Comparison of ENCODE assay signal across 19 cellular contexts in the genomic region with DNA sequence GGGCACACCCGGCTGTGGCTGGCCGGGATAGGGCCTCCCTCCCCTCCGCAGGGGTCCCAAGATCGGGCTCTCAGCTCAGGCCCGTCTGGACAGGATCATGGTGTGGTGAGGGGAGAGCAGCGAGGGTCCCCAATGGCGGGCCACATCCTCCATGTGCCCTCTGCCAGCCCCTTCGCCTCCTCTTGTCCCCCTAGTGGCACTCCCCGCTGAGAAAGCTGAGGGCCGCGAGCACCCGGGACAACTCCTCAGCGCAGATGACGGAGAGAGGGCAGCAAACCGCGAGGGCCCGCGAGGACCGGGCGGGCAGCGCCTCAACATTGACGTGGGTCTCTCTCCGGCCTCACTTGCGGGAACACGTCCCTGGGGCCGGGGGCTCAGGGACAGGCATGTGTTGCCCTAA. TPM values are rescaled to one million over a fixed set of nuclear protein-coding genes. Genes with fewer than 3 reads are reported as not detected.
A peak's percentile ranks its signal among the peaks of the same experiment; 100 is the strongest.
DNase-seq lines count a peak whose midpoint lies in the region; ATAC-seq, FAIRE-seq and TF ChIP-seq lines count a peak whose summit lies in the region.
"Had no signal": no experiment of that assay in that cellular context is flagged by ENCODE, and none has a peak within 500 bp of the region (broad histone marks: within the 10 kb centered on the region; RNA-seq: fewer than 3 reads in every experiment).

No MANE protein-coding gene starts in this region.

- ATAC-seq in SK-N-SH treated with all-trans-retinoic acid at 6 μM for 48 hours = no peak
- no peak for ATAC-seq in lower lobe of right lung
- ATAC-seq in GM19328 (IDR thresholded peaks at IDR 0.05; ENCODE audit: unreplicated experiment) = no peak
- ATAC-seq: GM12878 had no signal

- no peak overlapping the region for H3K4me3 Mint-ChIP-seq in activated T-helper 2 cell treated with anti-CD3 and anti-CD28 coated beads, Interferon-gamma antibody, Interleukin-2, Interleukin-4, amounts not matched to agents 10 μg/mL and 5 μg/mL and 100 μg/mL, durations not matched to agents 14 hours and 24 hours and 36 hours (ENCODE audit: low read depth)
- H3K4me3 Mint-ChIP-seq: CD4-positive, alpha-beta T cell; IgD-negative memory B cell had no signal

- no peak overlapping the region for H3K4me2 ChIP-seq in SK-N-SH
- H3K4me2 ChIP-seq: BLaER1 treated with 17β-estradiol and CSF1 and Interleukin-3, amounts not matched to agents 10 nM and 100 nM had no signal

- peaks cover 16% of the 10 kb centered on the region for H3K36me3 Mint-ChIP-seq in activated T-helper 2 cell treated with anti-CD3 and anti-CD28 coated beads, Interferon-gamma antibody, Interleukin-2, Interleukin-4, amounts not matched to agents 10 μg/mL and 5 μg/mL and 100 μg/mL, durations not matched to agents 14 hours and 24 hours and 36 hours (ENCODE audit: low read depth)

- CTCF ChIA-PET in SK-N-SH (lab: Yijun Ruan, JAX) = interaction anchor here (1.1 to 2.8 kb wide), 2 partner anchors 26 to 134 kb away, joined by 3 to 13 read pairs; no protein-coding TSS in a partner anchor

- TF ChIP-seq CTCF in SK-N-SH (IDR thresholded peaks at IDR 0.05) = no peak
- no peak for TF ChIP-seq CTCF in left ventricle myocardium inferior (IDR thresholded peaks at IDR 0.05; ENCODE audit: borderline replicate concordance)
- no peak for TF ChIP-seq CTCF in lower lobe of right lung (IDR thresholded peaks at IDR 0.05)
- no peak for TF ChIP-seq CTCF in tibial artery (IDR thresholded peaks at IDR 0.05)

- no peak for TF ChIP-seq EP300 in SK-N-SH (IDR thresholded peaks at IDR 0.05; ENCODE audit: borderline replicate concordance in 1 of 2, low read depth in 1 of 2, low read length in 1 of 2)

- no peak for TF ChIP-seq POLR2A in GM12892 (IDR thresholded peaks at IDR 0.05; ENCODE audit: low read depth, low read length)

- H3F3A ChIP-seq in SK-N-SH (replicated peaks; ENCODE audit: insufficient read depth) = no peaks in the 10 kb centered on the region

- H3K4me3 ChIP-seq in SK-N-SH (ENCODE audit: low read depth in 2 of 2, low read length in 1 of 2) (no peak overlapping the region), left ventricle myocardium inferior (no peak overlapping the region), lower lobe of right lung (no peak overlapping the region), tibial artery (no peak overlapping the region)
- H3K4me3 ChIP-seq: BLaER1 treated with 17β-estradiol and CSF1 and Interleukin-3, amounts not matched to agents 10 nM and 100 nM; GM12878 had no signal

- TF ChIP-seq RAD21 in SK-N-SH (IDR thresholded peaks at IDR 0.05; ENCODE audit: low read length) = no peak

- H3K4me1 Mint-ChIP-seq in activated T-helper 2 cell treated with anti-CD3 and anti-CD28 coated beads, Interferon-gamma antibody, Interleukin-2, Interleukin-4, amounts not matched to agents 10 μg/mL and 5 μg/mL and 100 μg/mL, durations not matched to agents 14 hours and 24 hours and 36 hours (ENCODE audit: low read depth) = no peaks in the 10 kb centered on the region

- no peaks in the 10 kb centered on the region for H3K27me3 ChIP-seq in SK-N-SH (ENCODE audit: insufficient read depth)
- no peaks in the 10 kb centered on the region for H3K27me3 ChIP-seq in left ventricle myocardium inferior (ENCODE audit: low read depth)
- H3K27me3 ChIP-seq in lower lobe of right lung (ENCODE audit: low read depth) = peaks cover 14% of the 10 kb centered on the region
- peaks cover 0 to 57% of the 10 kb centered on the region in 2 donors for H3K27me3 ChIP-seq in tibial artery

- H3K9me2 ChIP-seq in SK-N-SH = no peaks in the 10 kb centered on the region

- H3K27ac Mint-ChIP-seq in activated T-helper 2 cell treated with anti-CD3 and anti-CD28 coated beads, Interferon-gamma antibody, Interleukin-2, Interleukin-4, amounts not matched to agents 10 μg/mL and 5 μg/mL and 100 μg/mL, durations not matched to agents 14 hours and 24 hours and 36 hours = no peak overlapping the region
- H3K27ac Mint-ChIP-seq: CD4-positive, alpha-beta T cell; IgD-negative memory B cell had no signal

- 83% methylated on average over 12 of the region's 26 CpGs for WGBS in SK-N-SH (ENCODE audit: low lambda C conversion rate)

- H3K27ac ChIP-seq in SK-N-SH (ENCODE audit: low read depth in 2 of 2, low read length in 1 of 2) (no peak overlapping the region), left ventricle myocardium inferior (replicated peaks) (no peak overlapping the region), lower lobe of right lung (no peak overlapping the region), tibial artery (no peak overlapping the region)
- H3K27ac ChIP-seq: 22Rv1; BLaER1 treated with 17β-estradiol and CSF1 and Interleukin-3, amounts not matched to agents 10 nM and 100 nM had no signal

- POLR2A ChIA-PET in SK-N-SH (lab: Yijun Ruan, JAX) = no interaction called here

- no peaks in the 10 kb centered on the region for H3K27me3 Mint-ChIP-seq in activated T-helper 2 cell treated with anti-CD3 and anti-CD28 coated beads, Interferon-gamma antibody, Interleukin-2, Interleukin-4, amounts not matched to agents 10 μg/mL and 5 μg/mL and 100 μg/mL, durations not matched to agents 14 hours and 24 hours and 36 hours (ENCODE audit: low read depth)
- H3K27me3 Mint-ChIP-seq: CD4-positive, alpha-beta T cell had no signal

- DNase-seq in SK-N-SH (peak; percentile 19), GM12892 (ENCODE audit: insufficient read length) (peak; percentile 9), left ventricle myocardium inferior (peak; percentile 8), lower lobe of right lung (peak; percentile 32), tibial artery (no peak)
- DNase-seq in activated T-helper 2 cell treated with anti-CD3 and anti-CD28 coated beads, Interferon-gamma antibody, Interleukin-2, Interleukin-4, amounts not matched to agents 10 μg/mL and 5 μg/mL and 100 μg/mL, durations not matched to agents 14 hours and 24 hours and 36 hours (ENCODE audit: low spot score) = no peak
- DNase-seq: AML-193, Calu3, DMS 273 treated with DMSO at 0.1 percent for 48 hours, DMS79 had no signal

- H3K4me1 ChIP-seq in SK-N-SH (ENCODE audit: control insufficient read depth in 1 of 2, insufficient read depth in 2 of 2, low read depth in 1 of 2, low read length in 1 of 2) (no peaks in the 10 kb centered on the region; a peak in 1 of 4 replicates), left ventricle myocardium inferior (no peaks in the 10 kb centered on the region), lower lobe of right lung (no peaks in the 10 kb centered on the region), tibial artery (no peaks in the 10 kb centered on the region)

- H3K79me2 ChIP-seq in SK-N-SH (ENCODE audit: insufficient read depth) = no peaks in the 10 kb centered on the region

- no peak overlapping the region for H2AFZ ChIP-seq in SK-N-SH (ENCODE audit: low read depth)

- FAIRE-seq in GM12892 (lab: Jason Lieb, UNC) = no peak
- FAIRE-seq: GM12878, H54 had no signal

- H3K9me3 Mint-ChIP-seq in activated T-helper 2 cell treated with anti-CD3 and anti-CD28 coated beads, Interferon-gamma antibody, Interleukin-2, Interleukin-4, amounts not matched to agents 10 μg/mL and 5 μg/mL and 100 μg/mL, durations not matched to agents 14 hours and 24 hours and 36 hours = no peaks in the 10 kb centered on the region
- H3K9me3 Mint-ChIP-seq: CD4-positive, alpha-beta T cell; IgD-negative memory B cell had no signal

- no peak overlapping the region for H3K9ac ChIP-seq in SK-N-SH
- H3K9ac ChIP-seq: BLaER1 treated with 17β-estradiol and CSF1 and Interleukin-3, amounts not matched to agents 10 nM and 100 nM had no signal

- intact Hi-C loops in left ventricle myocardium inferior (cut with micrococcal nuclease) (no loop called here), lower lobe of right lung (cut with DNase I) (no loop called here), tibial artery (cut with DNase I; ENCODE audit: low total_unique reads) (no loop called here)
- intact Hi-C loops in activated T-helper 2 cell treated with anti-CD3 and anti-CD28 coated beads, Interferon-gamma antibody, Interleukin-2, Interleukin-4, amounts not matched to agents 10 μg/mL and 5 μg/mL and 100 μg/mL, durations not matched to agents 14 hours and 24 hours and 36 hours (cut with micrococcal nuclease) = no loop called here

- H3K36me3 ChIP-seq in SK-N-SH (replicated peaks in 1 of 2; ENCODE audit: control insufficient read depth in 1 of 2, insufficient read depth in 2 of 2, low read length in 1 of 2) = no peaks in the 10 kb centered on the region
- no peaks in the 10 kb centered on the region for H3K36me3 ChIP-seq in left ventricle myocardium inferior
- peaks cover 4% of the 10 kb centered on the region for H3K36me3 ChIP-seq in lower lobe of right lung
- H3K36me3 ChIP-seq in tibial artery = no peaks in the 10 kb centered on the region

- no peaks in the 10 kb centered on the region for H4K20me1 ChIP-seq in SK-N-SH (ENCODE audit: insufficient read depth)

- H3K9me3 ChIP-seq in SK-N-SH = no peaks in the 10 kb centered on the region
- H3K9me3 ChIP-seq in left ventricle myocardium inferior (replicated peaks) = no peaks in the 10 kb centered on the region
- no peaks in the 10 kb centered on the region for H3K9me3 ChIP-seq in lower lobe of right lung
- H3K9me3 ChIP-seq in tibial artery = no peaks in the 10 kb centered on the region

TF ChIP-seq in SK-N-SH treated with all-trans-retinoic acid at 6 μM for 48 hours, 23 proteins besides CTCF, POLR2A, EP300 and RAD21 (continues in another document):
- no peak for TF ChIP-seq TCF4 (CRISPR knock-in tag; IDR thresholded peaks at IDR 0.05; ENCODE audit: borderline replicate concordance)
- TF ChIP-seq ZNF70 (CRISPR knock-in tag; IDR thresholded peaks at IDR 0.05) = no peak
- TF ChIP-seq, protein P1, sequence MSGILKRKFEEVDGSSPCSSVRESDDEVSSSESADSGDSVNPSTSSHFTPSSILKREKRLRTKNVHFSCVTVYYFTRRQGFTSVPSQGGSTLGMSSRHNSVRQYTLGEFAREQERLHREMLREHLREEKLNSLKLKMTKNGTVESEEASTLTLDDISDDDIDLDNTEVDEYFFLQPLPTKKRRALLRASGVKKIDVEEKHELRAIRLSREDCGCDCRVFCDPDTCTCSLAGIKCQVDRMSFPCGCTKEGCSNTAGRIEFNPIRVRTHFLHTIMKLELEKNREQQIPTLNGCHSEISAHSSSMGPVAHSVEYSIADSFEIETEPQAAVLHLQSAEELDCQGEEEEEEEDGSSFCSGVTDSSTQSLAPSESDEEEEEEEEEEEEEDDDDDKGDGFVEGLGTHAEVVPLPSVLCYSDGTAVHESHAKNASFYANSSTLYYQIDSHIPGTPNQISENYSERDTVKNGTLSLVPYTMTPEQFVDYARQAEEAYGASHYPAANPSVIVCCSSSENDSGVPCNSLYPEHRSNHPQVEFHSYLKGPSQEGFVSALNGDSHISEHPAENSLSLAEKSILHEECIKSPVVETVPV (CRISPR knock-in tag; IDR thresholded peaks at IDR 0.05) = no peak

RNA-seq across cellular contexts. Expression of a gene that starts 24.6 kb away (rescaled TPM):
- polyA plus RNA-seq in SK-N-SH (2012; rRNA removed) = not detected in 2 replicates
- not detected in 2 replicates for polyA plus RNA-seq in SK-N-SH (2012; cell fraction: cytosol; rRNA removed)
- 0.06 TPM in 1 of 2 replicates, not detected in the other for polyA plus RNA-seq in SK-N-SH (2012; cell fraction: nucleus; rRNA removed)
- polyA plus RNA-seq in GM12892 (2012; ENCODE audit: missing spikeins) = 0.76 TPM
- total RNA-seq in left ventricle myocardium inferior = 3.7 TPM
- 24.1 TPM for total RNA-seq in lower lobe of right lung
- total RNA-seq in activated T-helper 2 cell treated with anti-CD3 and anti-CD28 coated beads, Interferon-gamma antibody, Interleukin-2, Interleukin-4, amounts not matched to agents 10 μg/mL and 5 μg/mL and 100 μg/mL, durations not matched to agents 14 hours and 24 hours and 36 hours = 14.4 TPM in 2 replicates
- total RNA-seq: HT1080 had no signal
- polyA plus RNA-seq: IgD-negative memory B cell had no signal

Comparison
In these comparisons a context has a peak if more than half of its experiments do, and no peak if none do; other contexts are left out.
1. DNase-seq: peak in SK-N-SH (single experiment), GM12892 (single experiment), left ventricle myocardium inferior (single experiment) and lower lobe of right lung (single experiment); none in activated T-helper 2 cell treated with anti-CD3 and anti-CD28 coated beads, Interferon-gamma antibody, Interleukin-2, Interleukin-4, amounts not matched to agents 10 μg/mL and 5 μg/mL and 100 μg/mL, durations not matched to agents 14 hours and 24 hours and 36 hours (single experiment) and tibial artery (0 of 2).